Comparison of ENCODE assay signal across 13 cellular contexts in the genomic region with DNA sequence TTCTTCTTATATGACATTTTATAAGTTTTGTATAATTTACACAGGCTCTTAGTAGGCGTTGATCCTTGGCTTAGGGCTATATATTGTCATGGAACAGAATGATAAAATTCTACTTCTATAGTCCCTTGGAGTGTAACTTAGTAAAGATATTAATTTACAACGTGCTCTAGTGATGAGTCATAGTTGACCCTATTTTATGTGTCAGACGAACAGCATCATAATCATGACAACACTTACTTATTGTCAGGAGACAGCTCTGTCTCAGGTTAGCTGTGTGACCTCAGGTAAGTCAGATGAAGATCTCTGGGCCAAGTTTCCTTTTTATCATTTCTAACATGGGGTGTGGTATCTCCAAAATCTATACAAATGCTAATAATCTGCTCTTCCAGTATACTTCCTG.
DNase-seq lines count a peak whose midpoint lies in the region; ATAC-seq, FAIRE-seq and TF ChIP-seq lines count a peak whose summit lies in the region.
"Had no signal": no experiment of that assay in that cellular context is flagged by ENCODE, and none has a peak within 500 bp of the region (broad histone marks: within the 10 kb centered on the region; RNA-seq: fewer than 3 reads in every experiment).

No MANE protein-coding gene starts in this region.

- CTCF ChIA-PET in Calu3 (lab: Charles Lee) (no interaction called here), endothelial cell of umbilical vein (lab: Charles Lee) (interaction anchor here (1.3 kb wide), 1 partner anchor 17 kb away, joined by 3 read pairs; no protein-coding TSS in a partner anchor)

- H3K36me3 Mint-ChIP-seq in Calu3 (ENCODE audit: insufficient read depth, unreplicated experiment) = peaks cover 5% of the 10 kb centered on the region
- peaks cover 24% of the 10 kb centered on the region for H3K36me3 Mint-ChIP-seq in activated CD4-positive, alpha-beta T cell treated with anti-CD3 and anti-CD28 coated beads, Interleukin-2, amount 10 ng/mL, durations not matched to agents 24 days and 14 days (ENCODE audit: low read depth)

- H3K9ac ChIP-seq in endothelial cell of umbilical vein (replicated peaks; ENCODE audit: extremely low read depth, insufficient read depth, low read length) = no peak overlapping the region
- H3K9ac ChIP-seq: BLaER1 had no signal

- no peak overlapping the region for H3K4me3 ChIP-seq in endothelial cell of umbilical vein (replicated peaks in 1 of 3; ENCODE audit: insufficient read depth in 1 of 3, low read depth in 1 of 3, low read length in 3 of 3)
- H3K4me3 ChIP-seq: BLaER1, prostate gland had no signal

- peak overlapping the region; percentile 41 for H3K27ac Mint-ChIP-seq in Calu3 (ENCODE audit: unreplicated experiment)
- H3K27ac Mint-ChIP-seq in activated CD4-positive, alpha-beta T cell treated with anti-CD3 and anti-CD28 coated beads, Interleukin-2, amount 10 ng/mL, durations not matched to agents 24 days and 14 days = no peak overlapping the region

- H3K36me3 ChIP-seq in endothelial cell of umbilical vein (ENCODE audit: control insufficient read depth in 2 of 2, extremely low read depth in 1 of 2, insufficient read depth in 2 of 2, low read length in 2 of 2) = peaks cover 0 to 3% of the 10 kb centered on the region in 2 experiments
- H3K36me3 ChIP-seq: prostate gland had no signal

- H3K9me3 ChIP-seq in endothelial cell of umbilical vein (replicated peaks; ENCODE audit: control insufficient read depth, insufficient read depth, low read length) = no peaks in the 10 kb centered on the region
- H3K9me3 ChIP-seq: BLaER1, prostate gland had no signal

- TF ChIP-seq CTCF in Calu3 (IDR thresholded peaks at IDR 0.05; ENCODE audit: unreplicated experiment) (no peak), endothelial cell of umbilical vein (IDR thresholded peaks at IDR 0.05; ENCODE audit: extremely low read depth in 1 of 2, insufficient read depth in 1 of 2, low read depth in 1 of 2, low read length in 2 of 2) (no peak)

- no peaks in the 10 kb centered on the region for H3K9me3 Mint-ChIP-seq in Calu3 (ENCODE audit: low read depth, unreplicated experiment)
- H3K9me3 Mint-ChIP-seq in activated CD4-positive, alpha-beta T cell treated with anti-CD3 and anti-CD28 coated beads, Interleukin-2, amount 10 ng/mL, durations not matched to agents 24 days and 14 days = no peaks in the 10 kb centered on the region

- H4K20me1 ChIP-seq in endothelial cell of umbilical vein (replicated peaks; ENCODE audit: control insufficient read depth, extremely low read depth, insufficient read depth, low read length) = peaks cover 3% of the 10 kb centered on the region
- H4K20me1 ChIP-seq: BLaER1 had no signal

- POLR2A ChIA-PET in endothelial cell of umbilical vein (lab: Charles Lee) = no interaction called here

- H3K27me3 ChIP-seq in endothelial cell of umbilical vein (ENCODE audit: control insufficient read depth in 2 of 2, insufficient read depth in 2 of 2, low read length in 2 of 2) = no peaks in the 10 kb centered on the region
- H3K27me3 ChIP-seq: BLaER1 had no signal

- H3K27me3 Mint-ChIP-seq in Calu3 (ENCODE audit: unreplicated experiment) = no peaks in the 10 kb centered on the region
- no peaks in the 10 kb centered on the region for H3K27me3 Mint-ChIP-seq in activated CD4-positive, alpha-beta T cell treated with anti-CD3 and anti-CD28 coated beads, Interleukin-2, amount 10 ng/mL, durations not matched to agents 24 days and 14 days

- no peak overlapping the region for H3K27ac ChIP-seq in endothelial cell of umbilical vein (ENCODE audit: insufficient read depth, low read depth, low read length)
- H3K27ac ChIP-seq: BLaER1, prostate gland had no signal

- H3K4me3 Mint-ChIP-seq in Calu3 (ENCODE audit: low read depth, unreplicated experiment) = no peak overlapping the region
- no peak overlapping the region for H3K4me3 Mint-ChIP-seq in activated CD4-positive, alpha-beta T cell treated with anti-CD3 and anti-CD28 coated beads, Interleukin-2, amount 10 ng/mL, durations not matched to agents 24 days and 14 days

- H3K4me1 Mint-ChIP-seq in Calu3 (ENCODE audit: low read depth, unreplicated experiment) = peaks cover 10% of the 10 kb centered on the region
- peaks cover 2% of the 10 kb centered on the region for H3K4me1 Mint-ChIP-seq in activated CD4-positive, alpha-beta T cell treated with anti-CD3 and anti-CD28 coated beads, Interleukin-2, amount 10 ng/mL, durations not matched to agents 24 days and 14 days

- intact Hi-C loops in Calu3 (cut with micrococcal nuclease; ENCODE audit: unreplicated experiment) = no loop called here
- intact Hi-C loops in endothelial cell of umbilical vein (cut with micrococcal nuclease) = no loop called here
- intact Hi-C loops in activated CD4-positive, alpha-beta T cell treated with anti-CD3 and anti-CD28 coated beads, Interleukin-2, amount 10 ng/mL, durations not matched to agents 24 days and 14 days (cut with micrococcal nuclease) = no loop called here

- dilution Hi-C loops in endothelial cell of umbilical vein (cut with MboI; ENCODE audit: extremely low pct_ligation_motif_present, low sequenced_read_pairs) = no loop called here

- no peak for TF ChIP-seq POLR2A in endothelial cell of umbilical vein (IDR thresholded peaks at IDR 0.05; ENCODE audit: low read depth, low read length)

- H3K79me2 ChIP-seq in endothelial cell of umbilical vein (ENCODE audit: control insufficient read depth, insufficient read depth, low read length) = no peaks in the 10 kb centered on the region

- no peak for FAIRE-seq in endothelial cell of umbilical vein (lab: Jason Lieb, UNC)

- no peak overlapping the region for H3K4me2 ChIP-seq in endothelial cell of umbilical vein (ENCODE audit: insufficient read depth, low read length)
- H3K4me2 ChIP-seq: BLaER1 had no signal

- peaks cover 7% of the 10 kb centered on the region for H3K4me1 ChIP-seq in endothelial cell of umbilical vein (ENCODE audit: control insufficient read depth, extremely low read depth, insufficient read depth, low read length)
- H3K4me1 ChIP-seq: BLaER1, prostate gland had no signal

- peak; percentile 53 for ATAC-seq in GM19452 (IDR thresholded peaks at IDR 0.05; ENCODE audit: unreplicated experiment)

- no peaks in the 10 kb centered on the region for H3K9me1 ChIP-seq in endothelial cell of umbilical vein (replicated peaks; ENCODE audit: control insufficient read depth, extremely low read depth, insufficient read depth, low read length)

- DNase-seq in Calu3 (no peak), NCI-H226 (peak; percentile 5), endothelial cell of umbilical vein (ENCODE audit: low read depth, low spot score) (peak; percentile 30), NCI-H774 (lab: John Stamatoyannopoulos, UW) (no peak), NCI-H2029 (lab: John Stamatoyannopoulos, UW) (no peak)
- no peak for DNase-seq in activated CD4-positive, alpha-beta T cell treated with anti-CD3 and anti-CD28 coated beads, Interleukin-2, amount 50 U/mL, for 4 hours
- no peak for DNase-seq in activated CD4-positive, alpha-beta T cell treated with anti-CD3 and anti-CD28 coated beads, Interleukin-2, amount 10 ng/mL, durations not matched to agents 24 days and 14 days
- DNase-seq: cortex of kidney, mesendoderm, NCI-H2107 had no signal

- H2AFZ ChIP-seq in endothelial cell of umbilical vein (ENCODE audit: low read depth, low read length) = no peak overlapping the region

- BruUV-seq in Calu3 (replicated peaks; lab: Mats Ljungman, UMichigan) = no TSS peak
- no TSS peak for BruUV-seq in endothelial cell of umbilical vein (replicated peaks; lab: Mats Ljungman, UMichigan)

TF ChIP-seq in endothelial cell of umbilical vein, 7 proteins besides CTCF, POLR2A, EP300 and RAD21:
- TF ChIP-seq EZH2 (IDR thresholded peaks at IDR 0.05; ENCODE audit: borderline replicate concordance, low read depth, low read length, severe bottlenecking) (no peak), FOS (IDR thresholded peaks at IDR 0.05; ENCODE audit: borderline replicate concordance, insufficient read depth, low read length) (peak; percentile 51), JUN (IDR thresholded peaks at IDR 0.05; ENCODE audit: borderline replicate concordance, insufficient read depth, insufficient read length, low read depth) (peak; percentile 70), GATA2 (IDR thresholded peaks at IDR 0.05; ENCODE audit: insufficient read depth, insufficient read length, low read depth, low read length) (no peak)

Comparison
In these comparisons a context has a peak if more than half of its experiments do, and no peak if none do; other contexts are left out.
1. DNase-seq: peak in NCI-H226 (single experiment) and endothelial cell of umbilical vein (single experiment); none in Calu3 (single experiment), NCI-H774 (single experiment), activated CD4-positive, alpha-beta T cell treated with anti-CD3 and anti-CD28 coated beads, Interleukin-2, amount 50 U/mL, for 4 hours (0 of 2), activated CD4-positive, alpha-beta T cell treated with anti-CD3 and anti-CD28 coated beads, Interleukin-2, amount 10 ng/mL, durations not matched to agents 24 days and 14 days (single experiment) and NCI-H2029 (single experiment).